In the genomic region with DNA sequence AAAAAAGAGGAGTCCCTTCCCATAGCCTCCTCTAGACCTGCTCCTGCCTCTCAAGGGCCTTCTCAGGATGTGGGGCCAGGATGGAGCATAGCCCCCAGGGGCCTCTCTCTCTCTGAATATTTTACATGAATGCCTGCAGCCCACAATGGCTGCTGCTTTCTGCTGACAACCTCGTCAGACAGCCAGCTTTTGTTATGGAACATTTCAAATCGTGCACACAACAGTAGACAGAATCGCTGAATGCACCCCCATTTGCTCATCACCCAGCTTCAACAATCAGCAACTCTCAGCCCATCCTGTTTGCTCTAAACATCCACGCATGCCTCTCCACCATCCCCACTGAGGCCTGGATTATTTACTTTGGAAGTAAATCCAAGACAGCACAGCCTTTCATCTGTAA, we compare ENCODE assay signal across 19 cellular contexts. TPM values are rescaled to one million over a fixed set of nuclear protein-coding genes. Genes with fewer than 3 reads are reported as not detected.
DNase-seq lines count a peak whose midpoint lies in the region; FAIRE-seq and TF ChIP-seq lines count a peak whose summit lies in the region.
"Had no signal": no experiment of that assay in that cellular context is flagged by ENCODE, and none has a peak within 500 bp of the region (broad histone marks: within the 10 kb centered on the region; RNA-seq: fewer than 3 reads in every experiment).

No MANE protein-coding gene starts in this region.

- H3K27ac ChIP-seq in neural cell (ENCODE audit: low read length) (no peak overlapping the region), subcutaneous abdominal adipose tissue (ENCODE audit: low read depth, low read length) (peak overlapping the region; percentile 86), breast epithelium (peak overlapping the region in 1 of 2 donors; percentile 50), kidney (ENCODE audit: low read depth in 2 of 2, low read length in 2 of 2) (no peak overlapping the region), MM.1S (ENCODE audit: low read length) (no peak overlapping the region)

- H3K4me1 Mint-ChIP-seq in HFFc6 (ENCODE audit: low read depth) (peaks cover 32% of the 10 kb centered on the region), endothelial cell (ENCODE audit: unreplicated experiment) (peaks cover 5% of the 10 kb centered on the region)
- H3K4me1 Mint-ChIP-seq: immature natural killer cell had no signal

- no peaks in the 10 kb centered on the region for H3K79me2 ChIP-seq in neural cell (replicated peaks; ENCODE audit: insufficient read depth, low read length)
- H3K79me2 ChIP-seq in MM.1S (ENCODE audit: low read length), result no peaks in the 10 kb centered on the region

- H3K27ac Mint-ChIP-seq in HFFc6 (peak overlapping the region; percentile 13), endothelial cell (ENCODE audit: unreplicated experiment) (peak overlapping the region; percentile 16)
- H3K27ac Mint-ChIP-seq: activated CD4-positive, alpha-beta T cell treated with anti-CD3 and anti-CD28 coated beads for 36 hours; immature natural killer cell; memory B cell; naive thymus-derived CD4-positive, alpha-beta T cell had no signal

- H3K4me1 ChIP-seq in subcutaneous abdominal adipose tissue (ENCODE audit: control insufficient read depth in 5 of 5, insufficient read depth in 5 of 5, low read length in 5 of 5) (peaks cover 8 to 57% (median 45%) of the 10 kb centered on the region in 5 donors), breast epithelium (no peaks in the 10 kb centered on the region), kidney (ENCODE audit: control insufficient read depth in 1 of 2, insufficient read depth in 1 of 2, low read depth in 1 of 2, low read length in 2 of 2) (peaks cover 0 to 4% of the 10 kb centered on the region in 2 donors), MM.1S (ENCODE audit: low read length) (no peaks in the 10 kb centered on the region)
- H3K4me1 ChIP-seq: prostate gland had no signal

- no peak for TF ChIP-seq EP300 in neural cell (conservative IDR thresholded peaks at IDR 0.05; ENCODE audit: poor library complexity, severe bottlenecking)

- H3K27me3 Mint-ChIP-seq in HFFc6 (ENCODE audit: insufficient read depth) (peaks cover 8% of the 10 kb centered on the region), endothelial cell (ENCODE audit: unreplicated experiment) (peaks cover 14% of the 10 kb centered on the region)

- DNase-seq in HFFc6, result no peak
- DNase-seq in endothelial cell (ENCODE audit: low spot score), result no peak
- DNase-seq in breast epithelium (ENCODE audit: low spot score in 2 of 2), result no peak
- DNase-seq in kidney, result no peak
- DNase-seq in MM.1S, result no peak
- DNase-seq: activated CD4-positive, alpha-beta T cell treated with anti-CD3 and anti-CD28 coated beads for 36 hours; activated gamma-delta T cell treated with Interleukin-2 at 50 U/mL for 16 hours; AML-193; amniotic stem cell; immature natural killer cell; KBM-7; naive thymus-derived CD4-positive, alpha-beta T cell; NCI-H187 treated with DMSO at 0.1 percent for 48 hours; NCI-H526 had no signal

- TF ChIP-seq CTCF in HFFc6 (IDR thresholded peaks at IDR 0.05) (no peak), endothelial cell (IDR thresholded peaks at IDR 0.05; ENCODE audit: unreplicated experiment) (no peak), neural cell (IDR thresholded peaks at IDR 0.05; ENCODE audit: poor library complexity, severe bottlenecking) (no peak), breast epithelium (IDR thresholded peaks at IDR 0.05) (no peak), kidney (IDR thresholded peaks at IDR 0.05; ENCODE audit: borderline replicate concordance, extremely low read depth, insufficient read depth) (no peak), MM.1S (IDR thresholded peaks at IDR 0.05; ENCODE audit: low read length) (no peak)

- no peaks in the 10 kb centered on the region for H3F3A ChIP-seq in neural cell (ENCODE audit: insufficient read depth, low read length, poor library complexity, severe bottlenecking)
- no peaks in the 10 kb centered on the region for H3F3A ChIP-seq in MM.1S (ENCODE audit: insufficient read depth, low read length)

- H3K4me3 Mint-ChIP-seq in HFFc6 (no peak overlapping the region), endothelial cell (ENCODE audit: unreplicated experiment) (no peak overlapping the region)
- H3K4me3 Mint-ChIP-seq: activated CD4-positive, alpha-beta T cell treated with anti-CD3 and anti-CD28 coated beads for 36 hours; central memory CD8-positive, alpha-beta T cell; immature natural killer cell; memory B cell; naive thymus-derived CD4-positive, alpha-beta T cell had no signal

- intact Hi-C loops in breast epithelium (cut with DNase I; ENCODE audit: low total_unique reads) (no loop called here), kidney (cut with DNase I) (no loop called here)

- H3K36me3 ChIP-seq in neural cell (ENCODE audit: insufficient read depth, low read length) (no peaks in the 10 kb centered on the region), subcutaneous abdominal adipose tissue (ENCODE audit: control insufficient read depth in 5 of 5, insufficient read depth in 5 of 5, low read length in 5 of 5) (peaks cover 0 to 14% (median 8%) of the 10 kb centered on the region in 5 donors), breast epithelium (no peaks in the 10 kb centered on the region), kidney (ENCODE audit: control insufficient read depth in 1 of 2, insufficient read depth in 2 of 2, low read length in 2 of 2) (no peaks in the 10 kb centered on the region), MM.1S (replicated peaks; ENCODE audit: insufficient read depth, low read length) (no peaks in the 10 kb centered on the region)
- H3K36me3 ChIP-seq: prostate gland had no signal

- H3K9me3 Mint-ChIP-seq in HFFc6 (no peaks in the 10 kb centered on the region), endothelial cell (ENCODE audit: unreplicated experiment) (no peaks in the 10 kb centered on the region)
- H3K9me3 Mint-ChIP-seq: central memory CD8-positive, alpha-beta T cell; immature natural killer cell; memory B cell had no signal

- no peak for TF ChIP-seq POLR2A in breast epithelium (IDR thresholded peaks at IDR 0.05)

- H4K20me1 ChIP-seq in neural cell (ENCODE audit: insufficient read depth) (no peaks in the 10 kb centered on the region), MM.1S (ENCODE audit: insufficient read depth, low read length) (no peaks in the 10 kb centered on the region)

- H3K9me2 ChIP-seq in neural cell (ENCODE audit: insufficient read depth, low read length) (no peaks in the 10 kb centered on the region), MM.1S (replicated peaks; ENCODE audit: insufficient read depth, low read length) (no peaks in the 10 kb centered on the region)

- no peaks in the 10 kb centered on the region for H3K9me3 ChIP-seq in neural cell (ENCODE audit: low read length)
- H3K9me3 ChIP-seq in subcutaneous abdominal adipose tissue (ENCODE audit: control insufficient read depth in 5 of 5, low read length in 5 of 5), result no peaks in the 10 kb centered on the region
- H3K9me3 ChIP-seq in breast epithelium, result no peaks in the 10 kb centered on the region
- no peaks in the 10 kb centered on the region for H3K9me3 ChIP-seq in kidney (ENCODE audit: control insufficient read depth in 1 of 2, low read length in 2 of 2)
- no peaks in the 10 kb centered on the region for H3K9me3 ChIP-seq in MM.1S (replicated peaks; ENCODE audit: insufficient read depth, low read length)
- H3K9me3 ChIP-seq: prostate gland had no signal

- H3K27me3 ChIP-seq in neural cell (ENCODE audit: insufficient read depth, low read depth, low read length) (peaks cover 10% of the 10 kb centered on the region), subcutaneous abdominal adipose tissue (ENCODE audit: control insufficient read depth in 5 of 5, insufficient read depth in 4 of 5, low read length in 5 of 5) (no peaks in the 10 kb centered on the region), breast epithelium (no peaks in the 10 kb centered on the region), MM.1S (replicated peaks; ENCODE audit: insufficient read depth, low read length) (no peaks in the 10 kb centered on the region)

- H3K4me2 ChIP-seq in neural cell (ENCODE audit: low read length), result no peak overlapping the region
- H3K4me2 ChIP-seq in MM.1S (ENCODE audit: low read depth, low read length), result no peak overlapping the region

- no peak for TF ChIP-seq RAD21 in neural cell (conservative IDR thresholded peaks at IDR 0.05)

- H3K4me3 ChIP-seq in neural cell (ENCODE audit: low read length) (no peak overlapping the region), subcutaneous abdominal adipose tissue (ENCODE audit: low read depth in 1 of 5, low read length in 5 of 5) (no peak overlapping the region), breast epithelium (no peak overlapping the region), kidney (ENCODE audit: low read length in 2 of 2) (no peak overlapping the region), MM.1S (ENCODE audit: low read length) (no peak overlapping the region)
- H3K4me3 ChIP-seq: prostate gland had no signal

- no peak overlapping the region for H3K9ac ChIP-seq in neural cell (ENCODE audit: low read length)
- H3K9ac ChIP-seq in subcutaneous abdominal adipose tissue (ENCODE audit: low read length in 5 of 5), result no peak overlapping the region
- no peak overlapping the region for H3K9ac ChIP-seq in kidney (ENCODE audit: low read length in 2 of 2)
- no peak overlapping the region for H3K9ac ChIP-seq in MM.1S (ENCODE audit: low read length)

- H3K36me3 Mint-ChIP-seq in HFFc6 (ENCODE audit: low read depth) (no peaks in the 10 kb centered on the region), endothelial cell (ENCODE audit: low read depth, unreplicated experiment) (no peaks in the 10 kb centered on the region)
- H3K36me3 Mint-ChIP-seq: memory B cell; naive thymus-derived CD4-positive, alpha-beta T cell had no signal

- H2AFZ ChIP-seq in neural cell (ENCODE audit: low read depth, low read length), result no peak overlapping the region
- no peak overlapping the region for H2AFZ ChIP-seq in MM.1S (ENCODE audit: low read length)

- FAIRE-seq in kidney (lab: Jason Lieb, UNC), result no peak

TF ChIP-seq in neural cell, 6 proteins besides CTCF, POLR2A, EP300 and RAD21:
- no peak for TF ChIP-seq EZH2 (IDR thresholded peaks at IDR 0.05; ENCODE audit: borderline replicate concordance, insufficient read depth, low read length, poor library complexity, severe bottlenecking)
- peak; percentile 67 for TF ChIP-seq POLR2AphosphoS5 (IDR thresholded peaks at IDR 0.05)

RNA-seq across cellular contexts. Expression of a gene that starts 5.4 kb away (rescaled TPM):
- total RNA-seq in HFFc6 (2021; fragmentation: NEBNext Ultra II Directional; extraction: Animal tissue kit (Norgen Biotek cat#: 25700)), result 1 to 10 TPM; 2.1 to 6.6 (median 6.2) TPM
- total RNA-seq in endothelial cell (ENCODE audit: unreplicated experiment), result not detected
- polyA plus RNA-seq in neural cell, result not detected in 2 replicates
- not detected in 2 replicates for polyA minus RNA-seq in neural cell
- 10 to 100 TPM in 2 of 3 donors, 1 to 10 TPM in 1; 7.5 to 66.2 (median 13.4) TPM for total RNA-seq in breast epithelium
- total RNA-seq in kidney, result 31.4 TPM
- polyA plus RNA-seq in kidney (ENCODE audit: insufficient read depth, low read depth, low replicate concordance), result 49.9 TPM
- total RNA-seq: activated CD4-positive, alpha-beta T cell treated with anti-CD3 and anti-CD28 coated beads for 36 hours; naive thymus-derived CD4-positive, alpha-beta T cell had no signal
- polyA plus RNA-seq: immature natural killer cell; naive thymus-derived CD4-positive, alpha-beta T cell had no signal

RNA-seq across cellular contexts. Expression of a gene that starts 59.5 kb away (rescaled TPM):
- total RNA-seq in HFFc6 (2021; fragmentation: NEBNext Ultra II Directional; extraction: Animal tissue kit (Norgen Biotek cat#: 25700)), result 10 to 100 TPM; 11.7 to 14.8 (median 13.7) TPM
- total RNA-seq in endothelial cell (ENCODE audit: unreplicated experiment) (16.6 TPM), breast epithelium (10 to 100 TPM; 13.3 to 29.7 (median 18.7) TPM), kidney (21.1 TPM)
- polyA plus RNA-seq in neural cell (24.3 and 25.7 TPM in 2 replicates), kidney (ENCODE audit: insufficient read depth, low read depth, low replicate concordance) (29.5 TPM)
- polyA minus RNA-seq in neural cell, result 18.7 and 19.0 TPM in 2 replicates
